Comparison of ENCODE assay signal across 24 cellular contexts in genomic region chr15:101384276-101384675, GRCh38.
DNase-seq lines count a peak whose midpoint lies in the region; ATAC-seq and TF ChIP-seq lines count a peak whose summit lies in the region.
"Had no signal": no experiment of that assay in that cellular context is flagged by ENCODE, and none has a peak within 500 bp of the region (broad histone marks: within the 10 kb centered on the region; RNA-seq: fewer than 3 reads in every experiment).

No MANE protein-coding gene starts in this region.

- H3K9me3 ChIP-seq in left lung: no peaks in the 10 kb centered on the region
- no peaks in the 10 kb centered on the region for H3K9me3 ChIP-seq in upper lobe of right lung
- H3K9me3 ChIP-seq: BLaER1 treated with 17β-estradiol and CSF1 and Interleukin-3, amounts not matched to agents 10 nM and 100 nM had no signal

- intact Hi-C loops in natural killer cell (cut with micrococcal nuclease): no loop called here
- intact Hi-C loops in left lung (cut with DNase I): no loop called here
- intact Hi-C loops in posterior vena cava (cut with DNase I): loop anchor here in 1 of 2 donors (10.0 kb wide), 1 partner anchor 51 kb away; no protein-coding TSS in a partner anchor
- intact Hi-C loops in upper lobe of right lung (cut with DNase I): no loop called here

- no peaks in the 10 kb centered on the region for H3K27me3 ChIP-seq in left lung
- no peaks in the 10 kb centered on the region for H3K27me3 ChIP-seq in upper lobe of right lung
- H3K27me3 ChIP-seq: BLaER1 treated with 17β-estradiol and CSF1 and Interleukin-3, amounts not matched to agents 10 nM and 100 nM had no signal

- no peak overlapping the region for H3K27ac Mint-ChIP-seq in natural killer cell treated with Interleukin-12 subunit alpha and Interleukin-12 subunit beta and Interleukin-15 and Interleukin-18, amount 100 ng/mL, for 72 hours
- no peak overlapping the region for H3K27ac Mint-ChIP-seq in natural killer cell
- H3K27ac Mint-ChIP-seq: B cell; CD4-positive, CD25-positive, alpha-beta regulatory T cell; CD8-positive, alpha-beta memory T cell; HFFc6; IgD-negative memory B cell had no signal

- no peaks in the 10 kb centered on the region for H3K4me1 Mint-ChIP-seq in natural killer cell treated with Interleukin-12 subunit alpha and Interleukin-12 subunit beta and Interleukin-15 and Interleukin-18, amount 100 ng/mL, for 72 hours (ENCODE audit: low read depth in 2 of 2)
- no peaks in the 10 kb centered on the region for H3K4me1 Mint-ChIP-seq in natural killer cell
- H3K4me1 Mint-ChIP-seq: CD4-positive, CD25-positive, alpha-beta regulatory T cell; CD8-positive, alpha-beta memory T cell; IgD-negative memory B cell had no signal

- H3K27ac ChIP-seq in left lung (no peak overlapping the region), upper lobe of right lung (no peak overlapping the region)
- H3K27ac ChIP-seq: BLaER1 treated with 17β-estradiol and CSF1 and Interleukin-3, amounts not matched to agents 10 nM and 100 nM had no signal

- H3K36me3 Mint-ChIP-seq in natural killer cell treated with Interleukin-12 subunit alpha and Interleukin-12 subunit beta and Interleukin-15 and Interleukin-18, amount 100 ng/mL, for 72 hours: no peaks in the 10 kb centered on the region
- H3K36me3 Mint-ChIP-seq in natural killer cell: no peaks in the 10 kb centered on the region
- H3K36me3 Mint-ChIP-seq: CD4-positive, CD25-positive, alpha-beta regulatory T cell; CD8-positive, alpha-beta memory T cell; IgD-negative memory B cell had no signal

- ATAC-seq in natural killer cell treated with Interleukin-12 subunit alpha and Interleukin-12 subunit beta and Interleukin-15 and Interleukin-18, amount 100 ng/mL, for 72 hours: no peak
- no peak for ATAC-seq in natural killer cell
- no peak for ATAC-seq in left lung
- no peak for ATAC-seq in upper lobe of right lung
- ATAC-seq: HCT116, HepG2 had no signal

- H3K27me3 Mint-ChIP-seq in natural killer cell treated with Interleukin-12 subunit alpha and Interleukin-12 subunit beta and Interleukin-15 and Interleukin-18, amount 100 ng/mL, for 72 hours: peaks cover 0 to 4% of the 10 kb centered on the region in 2 donors
- peaks cover 0 to 4% of the 10 kb centered on the region in 2 donors for H3K27me3 Mint-ChIP-seq in natural killer cell (ENCODE audit: low read depth in 2 of 2)
- H3K27me3 Mint-ChIP-seq: B cell; CD4-positive, CD25-positive, alpha-beta regulatory T cell had no signal

- H3K4me1 ChIP-seq in left lung: no peaks in the 10 kb centered on the region
- no peaks in the 10 kb centered on the region for H3K4me1 ChIP-seq in upper lobe of right lung

- H3K4me3 Mint-ChIP-seq in natural killer cell treated with Interleukin-12 subunit alpha and Interleukin-12 subunit beta and Interleukin-15 and Interleukin-18, amount 100 ng/mL, for 72 hours: no peak overlapping the region
- no peak overlapping the region for H3K4me3 Mint-ChIP-seq in natural killer cell
- H3K4me3 Mint-ChIP-seq: B cell; CD4-positive, CD25-positive, alpha-beta regulatory T cell; CD8-positive, alpha-beta memory T cell; HFFc6; IgD-negative memory B cell had no signal

- no peaks in the 10 kb centered on the region for H3K36me3 ChIP-seq in left lung
- no peaks in the 10 kb centered on the region for H3K36me3 ChIP-seq in upper lobe of right lung

- peak; percentile 37 for DNase-seq in natural killer cell treated with Interleukin-12 subunit alpha and Interleukin-12 subunit beta and Interleukin-15 and Interleukin-18, amount 100 ng/mL, for 72 hours (ENCODE audit: low spot score)
- no peak for DNase-seq in natural killer cell
- DNase-seq in left lung: peak; percentile 26 to 51
- peak; percentile 67 for DNase-seq in posterior vena cava (ENCODE audit: low spot score)
- DNase-seq in upper lobe of right lung: peak; percentile 48
- no peak for DNase-seq in retina
- no peak for DNase-seq in NK-92 (lab: John Stamatoyannopoulos, UW; ENCODE audit: unreplicated experiment)
- no peak for DNase-seq in activated CD4-positive, alpha-beta T cell treated with anti-CD3 and anti-CD28 coated beads for 4 hours
- DNase-seq: 8988T; CD4-positive, CD25-positive, alpha-beta regulatory T cell; CD8-positive, alpha-beta memory T cell; COR-L47; DMS 273 treated with DMSO at 0.1 percent for 48 hours; DMS53; DND-41; EL; GOT3; H7; HFFc6 had no signal

- H3K4me3 ChIP-seq in left lung (no peak overlapping the region), upper lobe of right lung (no peak overlapping the region)
- H3K4me3 ChIP-seq: BLaER1 treated with 17β-estradiol and CSF1 and Interleukin-3, amounts not matched to agents 10 nM and 100 nM had no signal

- H3K9me3 Mint-ChIP-seq in natural killer cell treated with Interleukin-12 subunit alpha and Interleukin-12 subunit beta and Interleukin-15 and Interleukin-18, amount 100 ng/mL, for 72 hours: no peaks in the 10 kb centered on the region
- H3K9me3 Mint-ChIP-seq in natural killer cell: no peaks in the 10 kb centered on the region
- H3K9me3 Mint-ChIP-seq: CD4-positive, CD25-positive, alpha-beta regulatory T cell; CD8-positive, alpha-beta memory T cell; HFFc6 had no signal

- TF ChIP-seq CTCF in natural killer cell (IDR thresholded peaks at IDR 0.05) (no peak), left lung (IDR thresholded peaks at IDR 0.05) (no peak), upper lobe of right lung (IDR thresholded peaks at IDR 0.05) (no peak)

Comparison
In these comparisons a context has a peak if more than half of its experiments do, and no peak if none do; other contexts are left out.
1. DNase-seq: peak in natural killer cell treated with Interleukin-12 subunit alpha and Interleukin-12 subunit beta and Interleukin-15 and Interleukin-18, amount 100 ng/mL, for 72 hours (single experiment), left lung (2 of 2), posterior vena cava (single experiment) and upper lobe of right lung (single experiment); none in natural killer cell (single experiment), retina (single experiment), NK-92 (single experiment) and activated CD4-positive, alpha-beta T cell treated with anti-CD3 and anti-CD28 coated beads for 4 hours (0 of 2).